Comparison of ENCODE assay signal across 1 cellular context in the genomic region with DNA sequence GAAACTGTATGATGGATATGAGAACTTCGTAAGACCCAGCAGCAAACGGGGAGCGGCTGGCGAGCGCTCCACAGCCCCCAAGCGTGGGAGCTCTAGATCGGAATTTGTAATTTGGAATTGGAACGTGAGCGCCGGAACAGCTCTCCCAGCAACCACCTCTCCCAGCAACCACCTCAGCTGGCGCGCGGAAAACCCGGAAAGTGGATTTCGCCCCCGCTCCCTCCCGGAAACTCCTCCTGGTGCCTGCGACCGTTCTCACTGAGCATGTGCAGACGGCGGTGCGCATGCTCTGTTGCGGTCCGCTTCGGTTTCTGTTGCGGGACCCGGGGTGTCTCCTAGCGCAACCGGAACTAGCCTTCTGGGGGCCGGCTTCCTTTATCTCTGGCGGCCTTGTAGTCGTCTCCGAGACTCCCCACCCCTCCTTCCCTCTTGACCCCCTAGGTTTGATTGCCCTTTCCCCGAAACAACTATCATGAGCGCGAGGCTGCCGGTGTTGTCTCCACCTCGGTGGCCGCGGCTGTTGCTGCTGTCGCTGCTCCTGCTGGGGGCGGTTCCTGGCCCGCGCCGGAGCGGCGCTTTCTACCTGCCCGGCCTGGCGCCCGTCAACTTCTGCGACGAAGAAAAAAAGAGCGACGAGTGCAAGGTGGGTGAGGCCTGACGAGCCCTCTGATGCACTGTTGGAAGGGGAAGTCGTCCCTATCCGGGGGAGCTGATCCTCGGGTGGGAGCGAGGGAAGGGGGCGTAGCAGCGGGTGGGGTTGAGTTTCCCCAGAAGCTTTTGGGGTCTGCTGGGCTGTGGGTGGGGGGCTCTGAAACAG.
TF ChIP-seq lines count a peak whose summit lies in the region.

Gene TM9SF2 (plus strand): TSS at position 338 of the 817 bp plus-strand sequence. CDS start 135 bp downstream, at position 473.

TF ChIP-seq in GM12878, 131 proteins besides CTCF, POLR2A, EP300 and RAD21 (continued from another document and continues in another):
- TF ChIP-seq IKZF2 (IDR thresholded peaks at IDR 0.05) (peak; percentile 77 to 86), POLR2AphosphoS2 (IDR thresholded peaks at IDR 0.05; ENCODE audit: low read depth, low read length) (0 out of 2 replicates have a peak, but pooled peaks have one; percentile 28), MXI1 (IDR thresholded peaks at IDR 0.05; ENCODE audit: low read depth, low read length) (peak; percentile 74), RUNX3 (IDR thresholded peaks at IDR 0.05; ENCODE audit: low read length) (peak; percentile 75), MTA2 (IDR thresholded peaks at IDR 0.05; ENCODE audit: low read depth) (peak; percentile 26; the same call in 1 of the 2 replicates), SUPT20H (IDR thresholded peaks at IDR 0.05; ENCODE audit: borderline replicate concordance, control insufficient read depth, low read depth, low read length) (no peak), RBBP5 (conservative IDR thresholded peaks at IDR 0.05) (no peak), POLR2AphosphoS5 (IDR thresholded peaks at IDR 0.05; ENCODE audit: low read length) (peak; percentile 75; the same call in 1 of the 2 replicates), MEF2A (IDR thresholded peaks at IDR 0.05; ENCODE audit: insufficient read depth, low read depth, low read length) (0 out of 2 replicates have a peak, but pooled peaks have one; percentile 11), FOXK2 (IDR thresholded peaks at IDR 0.05) (no peak), EGR1 (IDR thresholded peaks at IDR 0.05; ENCODE audit: borderline replicate concordance in 1 of 2, low read depth in 2 of 2, low read length in 2 of 2) (peak in 1 of 2 experiments; percentile 91; a peak in 2 of 3 replicates), MEF2B (IDR thresholded peaks at IDR 0.05; ENCODE audit: partially characterized antibody, poor library complexity, severe bottlenecking) (no peak), NFIC (IDR thresholded peaks at IDR 0.05; ENCODE audit: low read depth, low read length) (no peak), RELA (IDR thresholded peaks at IDR 0.05; ENCODE audit: borderline replicate concordance, partially characterized antibody) (peak; percentile 5), NR2C2 (IDR thresholded peaks at IDR 0.05; ENCODE audit: borderline replicate concordance, control insufficient read depth, insufficient read length, low read depth) (no peak), ZNF622 (IDR thresholded peaks at IDR 0.05) (no peak), SMARCA5 (IDR thresholded peaks at IDR 0.05) (no peak), CREB1 (IDR thresholded peaks at IDR 0.05; ENCODE audit: low read depth) (peak; percentile 65), IKZF1 (conservative IDR thresholded peaks at IDR 0.05) (peak; percentile 97), SMAD1 (IDR thresholded peaks at IDR 0.05; ENCODE audit: low read depth, partially characterized antibody) (no peak), SREBF1 (IDR thresholded peaks at IDR 0.05; ENCODE audit: low read length) (no peak), LARP7 (IDR thresholded peaks at IDR 0.05) (0 out of 2 replicates have a peak, but pooled peaks have one; percentile 18), NFXL1 (IDR thresholded peaks at IDR 0.05; ENCODE audit: borderline replicate concordance) (no peak), MYC (IDR thresholded peaks at IDR 0.05; ENCODE audit: insufficient read depth, insufficient read length, insufficient replicate concordance, low read length, severe bottlenecking) (peak; percentile 15), RFX5 (IDR thresholded peaks at IDR 0.05; ENCODE audit: low read depth, low read length) (peak; percentile 69), TAF1 (IDR thresholded peaks at IDR 0.05; ENCODE audit: borderline replicate concordance, low read depth, low read length) (peak; percentile 70; the same call in 1 of the 2 replicates), ATF3 (IDR thresholded peaks at IDR 0.05; ENCODE audit: borderline replicate concordance, extremely low read depth, low read depth, low read length) (no peak), ZSCAN29 (IDR thresholded peaks at IDR 0.05) (peak; percentile 78; the same call in 1 of the 2 replicates), ZNF592 (IDR thresholded peaks at IDR 0.05) (no peak), CBX3 (IDR thresholded peaks at IDR 0.05; ENCODE audit: borderline replicate concordance, low read depth) (no peak), TBL1XR1 (IDR thresholded peaks at IDR 0.05; ENCODE audit: low read depth, low read length) (no peak; the same call in 1 of the 2 replicates), RB1 (IDR thresholded peaks at IDR 0.05; ENCODE audit: borderline replicate concordance) (no peak), BMI1 (IDR thresholded peaks at IDR 0.05; ENCODE audit: borderline replicate concordance) (peak; percentile 17; the same call in 1 of the 2 replicates), KLF5 (IDR thresholded peaks at IDR 0.05; ENCODE audit: partially characterized antibody) (peak; percentile 83), SP1 (IDR thresholded peaks at IDR 0.05; ENCODE audit: low read depth, low read length) (peak; percentile 95), KDM1A (IDR thresholded peaks at IDR 0.05; ENCODE audit: borderline replicate concordance) (no peak), SPI1 (IDR thresholded peaks at IDR 0.05; ENCODE audit: borderline replicate concordance, insufficient read depth, low read depth, low read length) (0 out of 2 replicates have a peak, but pooled peaks have one; percentile 1), ZZZ3 (IDR thresholded peaks at IDR 0.05; ENCODE audit: control insufficient read depth, insufficient read length, low read depth) (no peak)
- TF ChIP-seq, protein P1, sequence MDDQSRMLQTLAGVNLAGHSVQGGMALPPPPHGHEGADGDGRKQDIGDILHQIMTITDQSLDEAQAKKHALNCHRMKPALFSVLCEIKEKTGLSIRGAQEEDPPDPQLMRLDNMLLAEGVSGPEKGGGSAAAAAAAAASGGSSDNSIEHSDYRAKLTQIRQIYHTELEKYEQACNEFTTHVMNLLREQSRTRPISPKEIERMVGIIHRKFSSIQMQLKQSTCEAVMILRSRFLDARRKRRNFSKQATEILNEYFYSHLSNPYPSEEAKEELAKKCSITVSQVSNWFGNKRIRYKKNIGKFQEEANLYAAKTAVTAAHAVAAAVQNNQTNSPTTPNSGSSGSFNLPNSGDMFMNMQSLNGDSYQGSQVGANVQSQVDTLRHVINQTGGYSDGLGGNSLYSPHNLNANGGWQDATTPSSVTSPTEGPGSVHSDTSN (IDR thresholded peaks at IDR 0.05; ENCODE audit: insufficient replicate concordance, low read depth, low read length), result no peak
- TF ChIP-seq, protein P2, sequence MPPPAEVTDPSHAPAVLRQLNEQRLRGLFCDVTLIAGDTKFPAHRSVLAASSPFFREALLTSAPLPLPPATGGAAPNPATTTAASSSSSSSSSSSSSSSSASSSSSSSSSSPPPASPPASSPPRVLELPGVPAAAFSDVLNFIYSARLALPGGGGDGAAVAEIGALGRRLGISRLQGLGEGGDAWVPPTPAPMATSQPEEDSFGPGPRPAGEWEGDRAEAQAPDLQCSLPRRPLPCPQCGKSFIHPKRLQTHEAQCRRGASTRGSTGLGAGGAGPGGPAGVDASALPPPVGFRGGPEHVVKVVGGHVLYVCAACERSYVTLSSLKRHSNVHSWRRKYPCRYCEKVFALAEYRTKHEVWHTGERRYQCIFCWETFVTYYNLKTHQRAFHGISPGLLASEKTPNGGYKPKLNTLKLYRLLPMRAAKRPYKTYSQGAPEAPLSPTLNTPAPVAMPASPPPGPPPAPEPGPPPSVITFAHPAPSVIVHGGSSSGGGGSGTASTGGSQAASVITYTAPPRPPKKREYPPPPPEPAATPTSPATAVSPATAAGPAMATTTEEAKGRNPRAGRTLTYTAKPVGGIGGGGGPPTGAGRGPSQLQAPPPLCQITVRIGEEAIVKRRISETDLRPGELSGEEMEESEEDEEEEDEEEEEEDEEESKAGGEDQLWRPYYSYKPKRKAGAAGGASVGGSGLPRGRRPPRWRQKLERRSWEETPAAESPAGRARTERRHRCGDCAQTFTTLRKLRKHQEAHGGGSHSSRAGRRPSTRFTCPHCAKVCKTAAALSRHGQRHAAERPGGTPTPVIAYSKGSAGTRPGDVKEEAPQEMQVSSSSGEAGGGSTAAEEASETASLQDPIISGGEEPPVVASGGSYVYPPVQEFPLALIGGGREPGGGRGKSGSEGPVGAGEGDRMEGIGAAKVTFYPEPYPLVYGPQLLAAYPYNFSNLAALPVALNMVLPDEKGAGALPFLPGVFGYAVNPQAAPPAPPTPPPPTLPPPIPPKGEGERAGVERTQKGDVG (CRISPR knock-in tag; IDR thresholded peaks at IDR 0.05), result no peak
- TF ChIP-seq, protein P3, sequence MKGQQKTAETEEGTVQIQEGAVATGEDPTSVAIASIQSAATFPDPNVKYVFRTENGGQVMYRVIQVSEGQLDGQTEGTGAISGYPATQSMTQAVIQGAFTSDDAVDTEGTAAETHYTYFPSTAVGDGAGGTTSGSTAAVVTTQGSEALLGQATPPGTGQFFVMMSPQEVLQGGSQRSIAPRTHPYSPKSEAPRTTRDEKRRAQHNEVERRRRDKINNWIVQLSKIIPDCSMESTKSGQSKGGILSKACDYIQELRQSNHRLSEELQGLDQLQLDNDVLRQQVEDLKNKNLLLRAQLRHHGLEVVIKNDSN (IDR thresholded peaks at IDR 0.05; ENCODE audit: borderline replicate concordance, extremely low read length, insufficient read depth, low read depth, low read length), result peak; percentile 3
- TF ChIP-seq, protein P4, sequence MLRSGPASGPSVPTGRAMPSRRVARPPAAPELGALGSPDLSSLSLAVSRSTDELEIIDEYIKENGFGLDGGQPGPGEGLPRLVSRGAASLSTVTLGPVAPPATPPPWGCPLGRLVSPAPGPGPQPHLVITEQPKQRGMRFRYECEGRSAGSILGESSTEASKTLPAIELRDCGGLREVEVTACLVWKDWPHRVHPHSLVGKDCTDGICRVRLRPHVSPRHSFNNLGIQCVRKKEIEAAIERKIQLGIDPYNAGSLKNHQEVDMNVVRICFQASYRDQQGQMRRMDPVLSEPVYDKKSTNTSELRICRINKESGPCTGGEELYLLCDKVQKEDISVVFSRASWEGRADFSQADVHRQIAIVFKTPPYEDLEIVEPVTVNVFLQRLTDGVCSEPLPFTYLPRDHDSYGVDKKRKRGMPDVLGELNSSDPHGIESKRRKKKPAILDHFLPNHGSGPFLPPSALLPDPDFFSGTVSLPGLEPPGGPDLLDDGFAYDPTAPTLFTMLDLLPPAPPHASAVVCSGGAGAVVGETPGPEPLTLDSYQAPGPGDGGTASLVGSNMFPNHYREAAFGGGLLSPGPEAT (IDR thresholded peaks at IDR 0.05; ENCODE audit: low read depth), result peak; percentile 90
- TF ChIP-seq, protein P5, sequence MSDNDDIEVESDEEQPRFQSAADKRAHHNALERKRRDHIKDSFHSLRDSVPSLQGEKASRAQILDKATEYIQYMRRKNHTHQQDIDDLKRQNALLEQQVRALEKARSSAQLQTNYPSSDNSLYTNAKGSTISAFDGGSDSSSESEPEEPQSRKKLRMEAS (IDR thresholded peaks at IDR 0.05; ENCODE audit: low read depth, low read length), result no peak; the same call in 1 of the 2 replicates
- TF ChIP-seq, protein P6, sequence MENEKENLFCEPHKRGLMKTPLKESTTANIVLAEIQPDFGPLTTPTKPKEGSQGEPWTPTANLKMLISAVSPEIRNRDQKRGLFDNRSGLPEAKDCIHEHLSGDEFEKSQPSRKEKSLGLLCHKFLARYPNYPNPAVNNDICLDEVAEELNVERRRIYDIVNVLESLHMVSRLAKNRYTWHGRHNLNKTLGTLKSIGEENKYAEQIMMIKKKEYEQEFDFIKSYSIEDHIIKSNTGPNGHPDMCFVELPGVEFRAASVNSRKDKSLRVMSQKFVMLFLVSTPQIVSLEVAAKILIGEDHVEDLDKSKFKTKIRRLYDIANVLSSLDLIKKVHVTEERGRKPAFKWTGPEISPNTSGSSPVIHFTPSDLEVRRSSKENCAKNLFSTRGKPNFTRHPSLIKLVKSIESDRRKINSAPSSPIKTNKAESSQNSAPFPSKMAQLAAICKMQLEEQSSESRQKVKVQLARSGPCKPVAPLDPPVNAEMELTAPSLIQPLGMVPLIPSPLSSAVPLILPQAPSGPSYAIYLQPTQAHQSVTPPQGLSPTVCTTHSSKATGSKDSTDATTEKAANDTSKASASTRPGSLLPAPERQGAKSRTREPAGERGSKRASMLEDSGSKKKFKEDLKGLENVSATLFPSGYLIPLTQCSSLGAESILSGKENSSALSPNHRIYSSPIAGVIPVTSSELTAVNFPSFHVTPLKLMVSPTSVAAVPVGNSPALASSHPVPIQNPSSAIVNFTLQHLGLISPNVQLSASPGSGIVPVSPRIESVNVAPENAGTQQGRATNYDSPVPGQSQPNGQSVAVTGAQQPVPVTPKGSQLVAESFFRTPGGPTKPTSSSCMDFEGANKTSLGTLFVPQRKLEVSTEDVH (IDR thresholded peaks at IDR 0.05; ENCODE audit: low read depth, partially characterized antibody), result no peak
